Comparison of ENCODE assay signal across 1 cellular context in the genomic region with DNA sequence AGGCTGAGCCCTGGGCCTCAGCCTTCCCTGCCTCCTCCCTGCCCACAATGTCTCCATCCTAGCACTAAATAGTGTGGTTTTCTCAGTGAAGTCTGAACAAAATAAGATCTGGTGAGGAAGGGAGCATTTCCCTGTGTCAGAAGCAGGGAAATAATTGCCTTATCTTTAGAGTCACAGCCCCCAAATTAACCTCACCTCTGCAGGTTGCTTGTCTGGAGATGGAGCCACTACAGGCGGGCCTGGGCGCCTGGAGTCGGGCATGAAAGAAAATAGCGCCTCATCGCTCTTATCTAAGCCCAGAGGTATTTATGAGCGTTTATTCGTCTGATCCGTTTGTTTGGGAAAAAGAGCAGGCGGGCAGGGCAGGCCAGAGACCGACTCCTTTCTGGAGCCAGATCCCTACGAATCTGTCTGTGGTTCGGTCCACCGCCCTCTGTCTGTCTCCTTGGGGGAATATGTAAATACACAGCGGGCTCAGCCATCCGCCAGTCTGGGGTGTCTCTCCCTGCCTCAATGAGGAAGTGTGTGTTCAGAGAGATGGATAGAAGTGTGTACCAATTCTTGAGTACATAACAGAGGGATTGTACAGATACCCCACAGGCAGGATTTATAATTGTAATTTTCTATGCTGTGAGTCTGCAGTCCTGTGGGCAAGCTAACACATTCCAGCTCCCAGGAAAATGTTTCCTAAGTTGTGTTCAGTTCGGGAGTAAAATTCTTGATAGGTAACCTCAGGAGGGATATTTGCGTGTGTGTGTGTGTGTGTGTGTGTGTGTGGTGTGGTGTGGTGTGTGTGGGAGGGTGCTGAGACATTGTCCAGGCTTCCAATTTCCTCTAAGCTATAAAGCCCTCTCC.
TF ChIP-seq lines count a peak whose summit lies in the region.

No MANE protein-coding gene starts in this region.

TF ChIP-seq in HepG2, 621 proteins besides CTCF, POLR2A, EP300 and RAD21:
- TF ChIP-seq ZNF513 (CRISPR knock-in tag; conservative IDR thresholded peaks at IDR 0.05): no peak
- TF ChIP-seq EZH2 (conservative IDR thresholded peaks at IDR 0.05; ENCODE audit: low read depth, low read length): 0 out of 2 replicates have a peak, but pooled peaks have one; percentile 38
- TF ChIP-seq YEATS4 (CRISPR knock-in tag; IDR thresholded peaks at IDR 0.05; ENCODE audit: borderline replicate concordance): no peak
- no peak for TF ChIP-seq ZNF225 (CRISPR knock-in tag; IDR thresholded peaks at IDR 0.05)
- no peak for TF ChIP-seq BCLAF1 (IDR thresholded peaks at IDR 0.05)
